Comparison of ENCODE assay signal across 8 cellular contexts in the genomic region with DNA sequence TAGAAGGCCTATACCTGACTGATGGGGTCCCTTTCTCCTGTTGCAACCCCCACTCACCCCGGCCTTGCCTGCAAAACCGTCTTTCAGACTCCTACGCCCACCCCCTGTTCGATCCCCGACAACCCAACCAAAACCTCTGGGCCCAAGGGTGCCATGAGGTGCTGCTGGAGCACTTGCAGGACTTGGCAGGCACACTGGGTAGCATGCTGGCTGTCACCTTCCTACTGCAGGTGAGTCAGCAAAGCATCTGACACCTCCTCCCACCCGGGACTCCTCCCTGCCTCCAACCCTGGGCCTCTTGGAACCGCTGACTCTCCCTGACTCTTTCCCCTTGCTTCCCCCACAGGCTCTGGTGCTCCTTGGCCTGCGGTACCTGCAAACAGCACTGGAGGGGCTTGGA. TPM values are rescaled to one million over a fixed set of nuclear protein-coding genes. Genes with fewer than 3 reads are reported as not detected.
A peak's percentile ranks its signal among the peaks of the same experiment; 100 is the strongest.
DNase-seq lines count a peak whose midpoint lies in the region; ATAC-seq and TF ChIP-seq lines count a peak whose summit lies in the region.

No MANE protein-coding gene starts in this region.

- H3K36me3 ChIP-seq in lower lobe of right lung (peaks cover 38% of the 10 kb centered on the region), tibial nerve (peaks cover 0 to 62% (median 0%) of the 10 kb centered on the region in 3 donors)

- peaks cover 34% of the 10 kb centered on the region for H3K4me1 Mint-ChIP-seq in activated CD4-positive, alpha-beta T cell treated with anti-CD3 and anti-CD28 coated beads for 36 hours
- H3K4me1 Mint-ChIP-seq in activated naive CD4-positive, alpha-beta T cell treated with anti-CD3 and anti-CD28 coated beads, Interleukin-2, amount 10 ng/mL, durations not matched to agents 7 days and 5 days = peaks cover 57% of the 10 kb centered on the region

- DNase-seq in activated CD4-positive, alpha-beta T cell treated with anti-CD3 and anti-CD28 coated beads for 36 hours = peak; percentile 80
- no peak for DNase-seq in activated CD4-positive, alpha-beta T cell treated with anti-CD3 and anti-CD28 coated beads, Interleukin-2, amount 50 U/mL, for 1 hour
- DNase-seq in activated naive CD4-positive, alpha-beta T cell treated with anti-CD3 and anti-CD28 coated beads, Interleukin-2, amount 10 ng/mL, durations not matched to agents 7 days and 5 days = peak; percentile 33
- no peak for DNase-seq in lower lobe of right lung
- no peak for DNase-seq in tibial nerve (ENCODE audit: low spot score in 2 of 2)
- DNase-seq in NCI-H1105 (lab: John Stamatoyannopoulos, UW) = no peak

- peaks cover 26% of the 10 kb centered on the region for H3K4me1 ChIP-seq in lower lobe of right lung
- peaks cover 6 to 35% (median 16%) of the 10 kb centered on the region in 4 donors for H3K4me1 ChIP-seq in tibial nerve

- H3K9me3 Mint-ChIP-seq in activated CD4-positive, alpha-beta T cell treated with anti-CD3 and anti-CD28 coated beads for 36 hours (ENCODE audit: low read depth) = no peaks in the 10 kb centered on the region
- H3K9me3 Mint-ChIP-seq in activated naive CD4-positive, alpha-beta T cell treated with anti-CD3 and anti-CD28 coated beads, Interleukin-2, amount 10 ng/mL, durations not matched to agents 7 days and 5 days = no peaks in the 10 kb centered on the region

- no peaks in the 10 kb centered on the region for H3K27me3 Mint-ChIP-seq in activated CD4-positive, alpha-beta T cell treated with anti-CD3 and anti-CD28 coated beads for 36 hours
- H3K27me3 Mint-ChIP-seq in activated naive CD4-positive, alpha-beta T cell treated with anti-CD3 and anti-CD28 coated beads, Interleukin-2, amount 10 ng/mL, durations not matched to agents 7 days and 5 days = no peaks in the 10 kb centered on the region

- H3K4me3 ChIP-seq in lower lobe of right lung = no peak overlapping the region
- no peak overlapping the region for H3K4me3 ChIP-seq in tibial nerve

- no peaks in the 10 kb centered on the region for H3K27me3 ChIP-seq in lower lobe of right lung (ENCODE audit: low read depth)
- no peaks in the 10 kb centered on the region for H3K27me3 ChIP-seq in tibial nerve

- peak; percentile 55 for ATAC-seq in activated CD4-positive, alpha-beta T cell treated with anti-CD3 and anti-CD28 coated beads for 36 hours
- ATAC-seq in lower lobe of right lung = no peak
- ATAC-seq in GM21447 (IDR thresholded peaks at IDR 0.05; ENCODE audit: unreplicated experiment) = no peak
- no peak for ATAC-seq in HG03196 (IDR thresholded peaks at IDR 0.05; ENCODE audit: unreplicated experiment)

- POLR2A ChIA-PET in activated CD4-positive, alpha-beta T cell treated with anti-CD3 and anti-CD28 coated beads for 36 hours (lab: Charles Lee) = no interaction called here

- TF ChIP-seq CTCF in lower lobe of right lung (IDR thresholded peaks at IDR 0.05) = no peak
- TF ChIP-seq CTCF in tibial nerve (IDR thresholded peaks at IDR 0.05) = no peak

- intact Hi-C loops in activated CD4-positive, alpha-beta T cell treated with anti-CD3 and anti-CD28 coated beads for 36 hours (cut with DNase I, micrococcal nuclease) = loop anchor here (5.0 kb wide), 2 partner anchors 57 to 243 kb away; no protein-coding TSS in a partner anchor
- intact Hi-C loops in lower lobe of right lung (cut with DNase I) = no loop called here

- no peak for TF ChIP-seq POLR2A in tibial nerve (IDR thresholded peaks at IDR 0.05)

- CTCF ChIA-PET in activated CD4-positive, alpha-beta T cell treated with anti-CD3 and anti-CD28 coated beads for 36 hours (lab: Charles Lee) = interaction anchor here (0.5 to 1.8 kb wide), 2 partner anchors 13 to 118 kb away, joined by 3 to 10 read pairs; partner anchors contain the start of gene MTA2
- CTCF ChIA-PET in activated naive CD4-positive, alpha-beta T cell treated with anti-CD3 and anti-CD28 coated beads, Interleukin-2, amount 10 ng/mL, durations not matched to agents 7 days and 5 days (lab: Charles Lee) = interaction anchor here (1.6 to 5.4 kb wide), 2 partner anchors 21 to 189 kb away, joined by 5 to 44 read pairs; partner anchors contain the start of gene TUT1

- TF ChIP-seq EP300 in tibial nerve (IDR thresholded peaks at IDR 0.05) = no peak

- peak overlapping the region; percentile 24 for H3K27ac ChIP-seq in lower lobe of right lung
- H3K27ac ChIP-seq in tibial nerve = peak overlapping the region in 3 of 4 donors; percentile 27 to 95 (median 95)

- peak overlapping the region; percentile 35 for H3K4me3 Mint-ChIP-seq in activated CD4-positive, alpha-beta T cell treated with anti-CD3 and anti-CD28 coated beads for 36 hours
- H3K4me3 Mint-ChIP-seq in activated naive CD4-positive, alpha-beta T cell treated with anti-CD3 and anti-CD28 coated beads, Interleukin-2, amount 10 ng/mL, durations not matched to agents 7 days and 5 days = no peak overlapping the region

- H3K9me3 ChIP-seq in lower lobe of right lung (no peaks in the 10 kb centered on the region), tibial nerve (no peaks in the 10 kb centered on the region)

- H3K27ac Mint-ChIP-seq in activated CD4-positive, alpha-beta T cell treated with anti-CD3 and anti-CD28 coated beads for 36 hours = peak overlapping the region; percentile 87
- H3K27ac Mint-ChIP-seq in activated naive CD4-positive, alpha-beta T cell treated with anti-CD3 and anti-CD28 coated beads, Interleukin-2, amount 10 ng/mL, durations not matched to agents 7 days and 5 days = peak overlapping the region; percentile 88

- peaks cover 33% of the 10 kb centered on the region for H3K36me3 Mint-ChIP-seq in activated CD4-positive, alpha-beta T cell treated with anti-CD3 and anti-CD28 coated beads for 36 hours (ENCODE audit: low read depth)
- H3K36me3 Mint-ChIP-seq in activated naive CD4-positive, alpha-beta T cell treated with anti-CD3 and anti-CD28 coated beads, Interleukin-2, amount 10 ng/mL, durations not matched to agents 7 days and 5 days = peaks cover 39% of the 10 kb centered on the region

- 75 to 76% methylated on average over 8 of the region's 8 CpGs for WGBS in tibial nerve, 2 donors

RNA-seq across cellular contexts. Expression of gene ROM1, which starts 1.2 kb away (rescaled TPM):
- total RNA-seq in activated CD4-positive, alpha-beta T cell treated with anti-CD3 and anti-CD28 coated beads for 36 hours = 1 to 10 TPM; 1.5 to 1.9 TPM
- total RNA-seq in lower lobe of right lung (5.6 TPM), tibial nerve (10 to 100 TPM in 3 of 4 donors, 1 to 10 TPM in 1; 9.3 to 13.8 (median 11.2) TPM)

RNA-seq across cellular contexts. Expression of gene EML3, which starts 1.7 kb away (rescaled TPM):
- total RNA-seq in activated CD4-positive, alpha-beta T cell treated with anti-CD3 and anti-CD28 coated beads for 36 hours = 100 to 1,000 TPM; 101 to 112 TPM
- total RNA-seq in lower lobe of right lung (69.3 TPM), tibial nerve (100 to 1,000 TPM in 2 of 4 donors, 10 to 100 TPM in 2; 64.9 to 138 (median 93.9) TPM)

RNA-seq across cellular contexts. Expression of gene B3GAT3, which starts 7.5 kb away (rescaled TPM):
- total RNA-seq in activated CD4-positive, alpha-beta T cell treated with anti-CD3 and anti-CD28 coated beads for 36 hours = 10 to 100 TPM; 48.7 to 57.5 TPM
- 32.6 TPM for total RNA-seq in lower lobe of right lung
- total RNA-seq in tibial nerve = 10 to 100 TPM; 35.4 to 60.3 (median 50.7) TPM

RNA-seq across cellular contexts. Expression of gene MTA2, which starts 12.6 kb away (rescaled TPM):
- 100 to 1,000 TPM; 159 to 179 TPM for total RNA-seq in activated CD4-positive, alpha-beta T cell treated with anti-CD3 and anti-CD28 coated beads for 36 hours
- total RNA-seq in lower lobe of right lung (68.4 TPM), tibial nerve (10 to 100 TPM; 79.5 to 95.3 (median 88.8) TPM)

RNA-seq across cellular contexts. Expression of gene TUT1, which starts 23.0 kb away (rescaled TPM):
- total RNA-seq in activated CD4-positive, alpha-beta T cell treated with anti-CD3 and anti-CD28 coated beads for 36 hours = 10 to 100 TPM; 32.5 to 36.0 TPM
- total RNA-seq in lower lobe of right lung (15.8 TPM), tibial nerve (10 to 100 TPM in 3 of 4 donors, 1 to 10 TPM in 1; 8.3 to 18.8 (median 14.2) TPM)

Comparison
In these comparisons a context has a peak if more than half of its experiments do, and no peak if none do; other contexts are left out.
1. DNase-seq: peak in activated CD4-positive, alpha-beta T cell treated with anti-CD3 and anti-CD28 coated beads for 36 hours (single experiment) and activated naive CD4-positive, alpha-beta T cell treated with anti-CD3 and anti-CD28 coated beads, Interleukin-2, amount 10 ng/mL, durations not matched to agents 7 days and 5 days (single experiment); none in activated CD4-positive, alpha-beta T cell treated with anti-CD3 and anti-CD28 coated beads, Interleukin-2, amount 50 U/mL, for 1 hour (single experiment), lower lobe of right lung (single experiment), tibial nerve (0 of 2) and NCI-H1105 (single experiment).